8 cellular contexts compared by ENCODE assay signal in genomic region chr16:2150418-2151187, GRCh38. TPM values are rescaled to one million over a fixed set of nuclear protein-coding genes. Genes with fewer than 3 reads are reported as not detected.
A peak's percentile ranks its signal among the peaks of the same experiment; 100 is the strongest.
DNase-seq lines count a peak whose midpoint lies in the region; ATAC-seq and TF ChIP-seq lines count a peak whose summit lies in the region.

No MANE protein-coding gene starts in this region.

- H3K27me3 ChIP-seq in naive thymus-derived CD4-positive, alpha-beta T cell (ENCODE audit: control insufficient read depth in 2 of 2, insufficient read depth in 2 of 2, low read length in 2 of 2): no peaks in the 10 kb centered on the region

- peak overlapping the region; percentile 83 for H3K27ac ChIP-seq in OCI-LY7 (ENCODE audit: low read depth, low read length, poor library complexity, severe bottlenecking)
- H3K27ac ChIP-seq in naive thymus-derived CD4-positive, alpha-beta T cell (ENCODE audit: low read depth, low read length): no peak overlapping the region

- H3K36me3 Mint-ChIP-seq in naive thymus-derived CD4-positive, alpha-beta T cell: peaks cover 0 to 21% (median 0%) of the 10 kb centered on the region in 5 donors

- H3K4me1 ChIP-seq in OCI-LY7 (ENCODE audit: insufficient read depth, low read length, poor library complexity, severe bottlenecking): peaks cover 54% of the 10 kb centered on the region
- H3K4me1 ChIP-seq in naive thymus-derived CD4-positive, alpha-beta T cell (ENCODE audit: control insufficient read depth in 2 of 2, insufficient read depth in 2 of 2, low read length in 2 of 2): peaks cover 24 to 51% of the 10 kb centered on the region in 2 donors

- TF ChIP-seq CTCF in OCI-LY7 (conservative IDR thresholded peaks at IDR 0.05; ENCODE audit: low read length): no peak
- peak; percentile 2 for TF ChIP-seq CTCF in fibroblast of villous mesenchyme (IDR thresholded peaks at IDR 0.05; ENCODE audit: insufficient read depth, low read depth, low read length)

- H3K36me3 ChIP-seq in OCI-LY7 (ENCODE audit: insufficient read depth, low read length): peaks cover 44% of the 10 kb centered on the region
- H3K36me3 ChIP-seq in naive thymus-derived CD4-positive, alpha-beta T cell (ENCODE audit: control insufficient read depth in 2 of 3, insufficient read depth in 3 of 3, low read length in 3 of 3): peaks cover 0 to 11% (median 0%) of the 10 kb centered on the region in 3 experiments

- H3K4me1 Mint-ChIP-seq in stimulated activated naive CD8-positive, alpha-beta T cell treated with anti-CD3 and anti-CD28 coated beads, Interleukin-15, amount 100 ng/mL, for 72 hours: peaks cover 52% of the 10 kb centered on the region
- peaks cover 0 to 38% (median 29%) of the 10 kb centered on the region in 7 donors for H3K4me1 Mint-ChIP-seq in naive thymus-derived CD4-positive, alpha-beta T cell

- no peaks in the 10 kb centered on the region for H3K9me3 ChIP-seq in OCI-LY7 (ENCODE audit: low read length)
- no peaks in the 10 kb centered on the region for H3K9me3 ChIP-seq in naive thymus-derived CD4-positive, alpha-beta T cell (ENCODE audit: control insufficient read depth in 2 of 3, low read length in 3 of 3)

- peaks cover 25% of the 10 kb centered on the region for H3K79me2 ChIP-seq in OCI-LY7 (ENCODE audit: insufficient read depth, low read depth, low read length)

- no peak overlapping the region for H3K27ac Mint-ChIP-seq in stimulated activated naive CD8-positive, alpha-beta T cell treated with anti-CD3 and anti-CD28 coated beads, Interleukin-15, amount 100 ng/mL, for 72 hours
- H3K27ac Mint-ChIP-seq in naive thymus-derived CD4-positive, alpha-beta T cell: no peak overlapping the region

- H2AFZ ChIP-seq in OCI-LY7 (ENCODE audit: low read length): no peak overlapping the region

- BruUV-seq in OCI-LY7 (replicated peaks; lab: Mats Ljungman, UMichigan): no TSS peak

- peaks cover 11% of the 10 kb centered on the region; the same call in 1 of the 2 replicates for H4K20me1 ChIP-seq in OCI-LY7 (ENCODE audit: insufficient read depth, low read length)

- H3K9me2 ChIP-seq in OCI-LY7 (ENCODE audit: insufficient read depth, low read length): no peaks in the 10 kb centered on the region

- no peak for ATAC-seq in stimulated activated naive CD8-positive, alpha-beta T cell treated with anti-CD3 and anti-CD28 coated beads, Interleukin-15, Interleukin-2, amounts not matched to agents 100 U/mL and 50 U/mL, for 24 hours
- no peak for ATAC-seq in stimulated activated naive CD8-positive, alpha-beta T cell treated with anti-CD3 and anti-CD28 coated beads, Interleukin-15, amount 100 ng/mL, for 72 hours
- no peak for ATAC-seq in GM18867 (IDR thresholded peaks at IDR 0.05; ENCODE audit: unreplicated experiment)
- ATAC-seq in naive thymus-derived CD4-positive, alpha-beta T cell: no peak

- CTCF ChIA-PET in OCI-LY7 (lab: Charles Lee; ENCODE audit: unreplicated experiment): no interaction called here
- CTCF ChIA-PET in naive thymus-derived CD4-positive, alpha-beta T cell (lab: Charles Lee): interaction anchor here (1.4 to 2.0 kb wide), 2 partner anchors 10 to 128 kb away, joined by 5 to 6 read pairs; no protein-coding TSS in a partner anchor

- peak overlapping the region; percentile 100 for H3K4me2 ChIP-seq in OCI-LY7 (ENCODE audit: low read length)

- peak overlapping the region in 1 of 2 donors; percentile 77 for H3K4me3 Mint-ChIP-seq in stimulated activated naive CD8-positive, alpha-beta T cell treated with anti-CD3 and anti-CD28 coated beads, Interleukin-15, amount 100 ng/mL, for 72 hours
- H3K4me3 Mint-ChIP-seq in naive thymus-derived CD4-positive, alpha-beta T cell: peak overlapping the region in 3 of 10 donors; percentile 54 to 77 (median 63)

- DNase-seq in stimulated activated naive CD8-positive, alpha-beta T cell treated with anti-CD3 and anti-CD28 coated beads, Interleukin-15, Interleukin-2, amounts not matched to agents 100 U/mL and 50 U/mL, for 24 hours: peak; percentile 57
- no peak for DNase-seq in stimulated activated naive CD8-positive, alpha-beta T cell treated with anti-CD3 and anti-CD28 coated beads, Interleukin-15, amount 100 ng/mL, for 72 hours
- DNase-seq in OCI-LY7 (ENCODE audit: low spot score) (peak; percentile 38), fibroblast of villous mesenchyme (ENCODE audit: low read depth) (peak; percentile 61), T-helper 9 cell (no peak)
- DNase-seq in naive thymus-derived CD4-positive, alpha-beta T cell: no peak
- no peak for DNase-seq in effector CD4-positive, alpha-beta T cell

- intact Hi-C loops in OCI-LY7 (cut with micrococcal nuclease; ENCODE audit: unreplicated experiment): loop anchor here (5.0 to 10.0 kb wide), 2 partner anchors 72 to 274 kb away; partner anchors contain the start of genes CCNF and E4F1
- intact Hi-C loops in naive thymus-derived CD4-positive, alpha-beta T cell (cut with micrococcal nuclease): loop anchor here (10.0 kb wide), 2 partner anchors 366 to 656 kb away; partner anchors contain the start of genes NUBP2 (in 2 of the 2), SPSB3 (in 2 of the 2) and TELO2 (in 1 of the 2)

- H3K27me3 Mint-ChIP-seq in stimulated activated naive CD8-positive, alpha-beta T cell treated with anti-CD3 and anti-CD28 coated beads, Interleukin-15, amount 100 ng/mL, for 72 hours: peaks cover 6% of the 10 kb centered on the region
- H3K27me3 Mint-ChIP-seq in naive thymus-derived CD4-positive, alpha-beta T cell: peaks cover 0 to 3% (median 0%) of the 10 kb centered on the region in 5 donors

- H3K4me3 ChIP-seq in OCI-LY7 (ENCODE audit: low read depth, low read length, poor library complexity, severe bottlenecking) (peak overlapping the region; percentile 81), fibroblast of villous mesenchyme (ENCODE audit: low read depth, low read length) (peak overlapping the region; percentile 1)
- no peak overlapping the region for H3K4me3 ChIP-seq in naive thymus-derived CD4-positive, alpha-beta T cell (ENCODE audit: low read length)

- POLR2A ChIA-PET in OCI-LY7 (lab: Charles Lee): no interaction called here
- POLR2A ChIA-PET in naive thymus-derived CD4-positive, alpha-beta T cell (lab: Charles Lee): interaction anchor here (0.5 to 2.0 kb wide), 6 partner anchors 10 to 1316 kb away, joined by 3 to 8 read pairs (median 3); partner anchors contain the start of gene PKD1

- H3K9me3 Mint-ChIP-seq in stimulated activated naive CD8-positive, alpha-beta T cell treated with anti-CD3 and anti-CD28 coated beads, Interleukin-15, amount 100 ng/mL, for 72 hours: no peaks in the 10 kb centered on the region
- H3K9me3 Mint-ChIP-seq in naive thymus-derived CD4-positive, alpha-beta T cell: no peaks in the 10 kb centered on the region

RNA-seq across cellular contexts. Expression of gene RAB26, which starts 2.2 kb away (rescaled TPM):
- 3.1 and 5.0 TPM in 2 replicates for total RNA-seq in OCI-LY7 (2014; rRNA removed; shearing (Covaris generic))
- total RNA-seq in OCI-LY7 (2022) (7.9 and 9.5 TPM in 2 replicates), fibroblast of villous mesenchyme (0.97 and 1.3 TPM in 2 replicates)
- under 1 TPM in 1 of 5 experiments, not detected in 4; 0.86 TPM for total RNA-seq in naive thymus-derived CD4-positive, alpha-beta T cell
- polyA plus RNA-seq in naive thymus-derived CD4-positive, alpha-beta T cell: under 1 TPM; 0.29 to 0.66 TPM

RNA-seq across cellular contexts. Expression of gene TRAF7, which starts 5.0 kb away (rescaled TPM):
- 50.1 and 53.6 TPM in 2 replicates for total RNA-seq in OCI-LY7 (2014; rRNA removed; shearing (Covaris generic))
- total RNA-seq in OCI-LY7 (2022): 82.3 and 103 TPM in 2 replicates
- total RNA-seq in fibroblast of villous mesenchyme: 52.2 and 62.6 TPM in 2 replicates
- 10 to 100 TPM; 30.0 to 58.3 (median 36.7) TPM for total RNA-seq in naive thymus-derived CD4-positive, alpha-beta T cell
- polyA plus RNA-seq in naive thymus-derived CD4-positive, alpha-beta T cell: 1 to 10 TPM; 4.8 to 6.8 TPM

RNA-seq across cellular contexts. Expression of gene PKD1, which starts 14.9 kb away (rescaled TPM):
- total RNA-seq in OCI-LY7 (2014; rRNA removed; shearing (Covaris generic)): 76.5 and 87.4 TPM in 2 replicates
- total RNA-seq in OCI-LY7 (2022): 112 and 129 TPM in 2 replicates
- total RNA-seq in fibroblast of villous mesenchyme: 139 and 191 TPM in 2 replicates
- total RNA-seq in naive thymus-derived CD4-positive, alpha-beta T cell: 100 to 1,000 TPM in 2 of 5 experiments, 10 to 100 TPM in 3; 82.8 to 153 (median 98.3) TPM
- 1 to 10 TPM; 4.9 to 9.8 TPM for polyA plus RNA-seq in naive thymus-derived CD4-positive, alpha-beta T cell

RNA-seq across cellular contexts. Expression of gene CASKIN1, which starts 45.8 kb away (rescaled TPM):
- total RNA-seq in OCI-LY7 (2014; rRNA removed; shearing (Covaris generic)): 0.09 TPM in 1 of 2 replicates, not detected in the other
- total RNA-seq in OCI-LY7 (2022) (0.06 and 0.13 TPM in 2 replicates), fibroblast of villous mesenchyme (under 0.01 and 0.86 TPM in 2 replicates)
- total RNA-seq in naive thymus-derived CD4-positive, alpha-beta T cell: under 1 TPM in 1 of 5 experiments, not detected in 4; 0.19 TPM
- not detected for polyA plus RNA-seq in naive thymus-derived CD4-positive, alpha-beta T cell

RNA-seq across cellular contexts. Expression of gene MLST8, which starts 54.7 kb away (rescaled TPM):
- total RNA-seq in OCI-LY7 (2014; rRNA removed; shearing (Covaris generic)): 57.1 and 65.4 TPM in 2 replicates
- total RNA-seq in OCI-LY7 (2022): 68.6 and 71.3 TPM in 2 replicates
- 18.4 and 24.2 TPM in 2 replicates for total RNA-seq in fibroblast of villous mesenchyme
- total RNA-seq in naive thymus-derived CD4-positive, alpha-beta T cell: 10 to 100 TPM; 25.1 to 41.2 (median 35.5) TPM
- polyA plus RNA-seq in naive thymus-derived CD4-positive, alpha-beta T cell: 10 to 100 TPM; 20.7 to 36.4 TPM

Comparison
In these comparisons a context has a peak if more than half of its experiments do, and no peak if none do; other contexts are left out.
1. DNase-seq: peak in stimulated activated naive CD8-positive, alpha-beta T cell treated with anti-CD3 and anti-CD28 coated beads, Interleukin-15, Interleukin-2, amounts not matched to agents 100 U/mL and 50 U/mL, for 24 hours (single experiment), OCI-LY7 (single experiment) and fibroblast of villous mesenchyme (single experiment); none in stimulated activated naive CD8-positive, alpha-beta T cell treated with anti-CD3 and anti-CD28 coated beads, Interleukin-15, amount 100 ng/mL, for 72 hours (0 of 2), naive thymus-derived CD4-positive, alpha-beta T cell (0 of 9), effector CD4-positive, alpha-beta T cell (single experiment) and T-helper 9 cell (single experiment).